ENCODE assay signal across 15 cellular contexts in the genomic region with DNA sequence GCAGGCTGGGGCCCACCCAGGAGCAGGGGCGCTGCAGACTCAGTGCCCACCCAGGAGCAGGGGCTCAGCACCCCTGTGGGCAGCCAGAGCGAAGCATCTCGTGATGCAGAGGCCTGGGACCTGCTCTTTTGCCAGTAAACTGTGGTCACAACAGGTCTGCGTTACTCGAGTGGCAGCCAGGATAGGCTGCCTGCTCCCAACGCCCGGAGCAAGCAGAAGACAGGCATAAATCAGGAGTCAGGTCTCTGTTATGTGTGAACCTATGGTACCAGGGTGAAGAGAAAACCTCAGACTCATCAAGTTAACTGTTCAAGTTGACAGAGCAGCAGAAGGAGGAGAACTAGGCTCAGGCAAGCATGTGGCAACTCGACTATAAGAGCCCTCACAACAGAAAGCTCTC.
DNase-seq lines count a peak whose midpoint lies in the region; ATAC-seq and TF ChIP-seq lines count a peak whose summit lies in the region.
"Had no signal": no experiment of that assay in that cellular context is flagged by ENCODE, and none has a peak within 500 bp of the region (broad histone marks: within the 10 kb centered on the region; RNA-seq: fewer than 3 reads in every experiment).

No MANE protein-coding gene starts in this region.

- H3K4me3 ChIP-seq in naive thymus-derived CD4-positive, alpha-beta T cell (ENCODE audit: low read length) = no peak overlapping the region
- no peak overlapping the region for H3K4me3 ChIP-seq in osteoblast (ENCODE audit: insufficient read depth, low read length)

- peaks cover 78% of the 10 kb centered on the region for H3K36me3 Mint-ChIP-seq in activated T-cell treated with anti-CD3 and anti-CD28 coated beads, Interleukin-2, amount 50 U/mL, for 24 hours (ENCODE audit: low read depth)
- H3K36me3 Mint-ChIP-seq in T-helper 17 cell (ENCODE audit: low read depth) = no peaks in the 10 kb centered on the region
- H3K36me3 Mint-ChIP-seq in naive thymus-derived CD4-positive, alpha-beta T cell = peaks cover 4 to 36% (median 15%) of the 10 kb centered on the region in 5 donors

- TF ChIP-seq CTCF in osteoblast (IDR thresholded peaks at IDR 0.05; ENCODE audit: extremely low read depth, low read depth, low read length) = no peak

- H3K27ac ChIP-seq in naive thymus-derived CD4-positive, alpha-beta T cell (ENCODE audit: low read depth, low read length) = no peak overlapping the region
- no peak overlapping the region for H3K27ac ChIP-seq in osteoblast (ENCODE audit: low read depth, low read length)

- CTCF ChIA-PET in naive thymus-derived CD4-positive, alpha-beta T cell (lab: Charles Lee) = no interaction called here

- H3K4me1 Mint-ChIP-seq in activated T-cell treated with anti-CD3 and anti-CD28 coated beads, Interleukin-2, amount 50 U/mL, for 24 hours (ENCODE audit: low read depth) = peaks cover 3% of the 10 kb centered on the region
- no peaks in the 10 kb centered on the region for H3K4me1 Mint-ChIP-seq in T-helper 17 cell
- no peaks in the 10 kb centered on the region for H3K4me1 Mint-ChIP-seq in naive thymus-derived CD4-positive, alpha-beta T cell
- H3K4me1 Mint-ChIP-seq: B cell had no signal

- H3K9me3 ChIP-seq in T-helper 17 cell (ENCODE audit: control insufficient read depth, low read length, poor library complexity, severe bottlenecking) (no peaks in the 10 kb centered on the region), osteoblast (ENCODE audit: low read depth, low read length) (no peaks in the 10 kb centered on the region)
- H3K9me3 ChIP-seq in naive thymus-derived CD4-positive, alpha-beta T cell (ENCODE audit: control insufficient read depth in 2 of 3, low read length in 3 of 3) = no peaks in the 10 kb centered on the region

- H3K27me3 ChIP-seq in naive thymus-derived CD4-positive, alpha-beta T cell (ENCODE audit: control insufficient read depth in 2 of 2, insufficient read depth in 2 of 2, low read length in 2 of 2) = no peaks in the 10 kb centered on the region
- no peaks in the 10 kb centered on the region for H3K27me3 ChIP-seq in osteoblast (ENCODE audit: insufficient read depth, low read length)

- no peaks in the 10 kb centered on the region for H3K9me3 Mint-ChIP-seq in activated T-cell treated with anti-CD3 and anti-CD28 coated beads, Interleukin-2, amount 50 U/mL, for 24 hours
- H3K9me3 Mint-ChIP-seq in naive thymus-derived CD4-positive, alpha-beta T cell = no peaks in the 10 kb centered on the region
- H3K9me3 Mint-ChIP-seq: CD4-positive, alpha-beta T cell had no signal

- H3K79me2 ChIP-seq in osteoblast (ENCODE audit: insufficient read depth, low read length) = peaks cover 6% of the 10 kb centered on the region

- H3K4me2 ChIP-seq in osteoblast (ENCODE audit: insufficient read depth, low read length) = no peak overlapping the region

- no peak for ATAC-seq in T-helper 17 cell
- no peak for ATAC-seq in naive thymus-derived CD4-positive, alpha-beta T cell
- ATAC-seq in HG02759 (IDR thresholded peaks at IDR 0.05; ENCODE audit: unreplicated experiment) = no peak
- no peak for ATAC-seq in GM21515 (IDR thresholded peaks at IDR 0.05; ENCODE audit: unreplicated experiment)

- H4K20me1 ChIP-seq in osteoblast (ENCODE audit: insufficient read depth, low read length) = no peaks in the 10 kb centered on the region

- DNase-seq in activated T-cell treated with anti-CD3 and anti-CD28 coated beads, Interleukin-2, amount 50 U/mL, for 24 hours = no peak
- DNase-seq in activated T-cell treated with anti-CD3 and anti-CD28 coated beads for 4 hours = no peak
- DNase-seq in T-helper 17 cell = no peak
- no peak for DNase-seq in naive thymus-derived CD4-positive, alpha-beta T cell
- DNase-seq in osteoblast (ENCODE audit: insufficient read length, low spot score, missing footprints) = peak; percentile 23
- DNase-seq in NCI-H1930 (lab: John Stamatoyannopoulos, UW) = no peak
- DNase-seq: C1 segment of cervical spinal cord; Calu3; CD4-positive, alpha-beta T cell; DMS 273 treated with DMSO at 0.1 percent for 48 hours; GOT3; H9 had no signal

- H3K27ac Mint-ChIP-seq in activated T-cell treated with anti-CD3 and anti-CD28 coated beads, Interleukin-2, amount 50 U/mL, for 24 hours = peak overlapping the region; percentile 75
- H3K27ac Mint-ChIP-seq in T-helper 17 cell = peak overlapping the region; percentile 43
- H3K27ac Mint-ChIP-seq in naive thymus-derived CD4-positive, alpha-beta T cell = peak overlapping the region in 5 of 9 donors; percentile 33 to 73 (median 51)
- H3K27ac Mint-ChIP-seq: B cell; CD4-positive, alpha-beta T cell; H9 had no signal

- no peaks in the 10 kb centered on the region for H3K27me3 Mint-ChIP-seq in activated T-cell treated with anti-CD3 and anti-CD28 coated beads, Interleukin-2, amount 50 U/mL, for 24 hours
- no peaks in the 10 kb centered on the region for H3K27me3 Mint-ChIP-seq in T-helper 17 cell
- no peaks in the 10 kb centered on the region for H3K27me3 Mint-ChIP-seq in naive thymus-derived CD4-positive, alpha-beta T cell
- H3K27me3 Mint-ChIP-seq: B cell; CD4-positive, alpha-beta T cell had no signal

- no peak overlapping the region for H3K4me3 Mint-ChIP-seq in activated T-cell treated with anti-CD3 and anti-CD28 coated beads, Interleukin-2, amount 50 U/mL, for 24 hours
- H3K4me3 Mint-ChIP-seq in T-helper 17 cell = no peak overlapping the region
- H3K4me3 Mint-ChIP-seq in naive thymus-derived CD4-positive, alpha-beta T cell = no peak overlapping the region
- H3K4me3 Mint-ChIP-seq: B cell; CD4-positive, alpha-beta T cell had no signal

- intact Hi-C loops in naive thymus-derived CD4-positive, alpha-beta T cell (cut with micrococcal nuclease) = no loop called here

- H3K4me1 ChIP-seq in naive thymus-derived CD4-positive, alpha-beta T cell (ENCODE audit: control insufficient read depth in 2 of 2, insufficient read depth in 2 of 2, low read length in 2 of 2) = no peaks in the 10 kb centered on the region
- no peaks in the 10 kb centered on the region for H3K4me1 ChIP-seq in osteoblast (ENCODE audit: insufficient read depth, low read length)

- H2AFZ ChIP-seq in osteoblast (ENCODE audit: low read length) = no peak overlapping the region

- H3K36me3 ChIP-seq in naive thymus-derived CD4-positive, alpha-beta T cell (ENCODE audit: control insufficient read depth in 2 of 3, insufficient read depth in 3 of 3, low read length in 3 of 3) = peaks cover 4 to 31% (median 18%) of the 10 kb centered on the region in 3 experiments
- H3K36me3 ChIP-seq in osteoblast (ENCODE audit: insufficient read depth, low read length) = peaks cover 79% of the 10 kb centered on the region

- POLR2A ChIA-PET in naive thymus-derived CD4-positive, alpha-beta T cell (lab: Charles Lee) = no interaction called here
